15 cellular contexts compared by ENCODE assay signal in the genomic region with DNA sequence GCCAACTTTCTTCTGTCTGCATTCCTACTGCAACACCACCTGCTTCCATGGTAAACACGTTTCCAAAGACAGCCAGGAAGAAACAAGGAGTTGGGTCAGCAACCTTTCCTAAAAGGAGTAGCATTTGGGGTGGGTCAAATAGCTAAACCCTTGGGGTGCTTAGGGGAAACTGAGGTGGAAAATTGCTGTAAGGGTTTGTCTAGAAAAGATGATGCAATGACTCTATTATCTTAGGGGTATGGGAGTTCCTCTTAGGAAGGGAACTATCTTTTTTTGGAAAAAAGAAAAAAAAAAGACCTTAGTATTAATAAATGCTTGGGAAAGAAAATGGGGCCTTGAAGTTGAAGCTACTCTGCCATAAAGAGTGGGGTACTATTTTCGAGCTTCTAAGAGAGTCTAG.
"Had no signal": no experiment of that assay in that cellular context is flagged by ENCODE, and none has a peak within 500 bp of the region (broad histone marks: within the 10 kb centered on the region; RNA-seq: fewer than 3 reads in every experiment).

No MANE protein-coding gene starts in this region.

- H3K27me3 Mint-ChIP-seq: progenitor cell of endocrine pancreas had no signal

- H3K4me1 Mint-ChIP-seq: naive B cell had no signal

- H3K36me3 Mint-ChIP-seq: stimulated activated effector memory CD8-positive, alpha-beta T cell treated with anti-CD3 and anti-CD28 coated beads, Interleukin-12 subunit alpha, Interleukin-12 subunit beta, amount 100 ng/mL, for 72 hours had no signal

- H3K4me3 Mint-ChIP-seq: naive B cell; stimulated activated effector memory CD8-positive, alpha-beta T cell treated with anti-CD3 and anti-CD28 coated beads, Interleukin-12 subunit alpha, Interleukin-12 subunit beta, amount 100 ng/mL, for 72 hours had no signal

- H3K4me1 ChIP-seq: ascending aorta had no signal

- ATAC-seq: left colon; stimulated activated effector memory CD8-positive, alpha-beta T cell treated with anti-CD3 and anti-CD28 coated beads, Interleukin-12 subunit alpha, Interleukin-12 subunit beta, amount 100 ng/mL, for 72 hours had no signal

- H3K4me3 ChIP-seq: ascending aorta, smooth muscle cell, upper lobe of left lung had no signal

- H3K27me3 ChIP-seq: ascending aorta, upper lobe of left lung had no signal

- H3K27ac ChIP-seq: ascending aorta, upper lobe of left lung, WERI-Rb-1 had no signal

- DNase-seq: activated CD4-positive, alpha-beta T cell treated with anti-CD3 and anti-CD28 coated beads for 4 hours; head of caudate nucleus; left colon; naive B cell; nucleus accumbens; right cardiac atrium; substantia nigra; SW 1271; T1000; upper lobe of left lung; WERI-Rb-1 had no signal

- H3K27ac Mint-ChIP-seq: naive B cell, progenitor cell of endocrine pancreas had no signal

- H3K9me3 ChIP-seq: ascending aorta, upper lobe of left lung had no signal

- H3K36me3 ChIP-seq: ascending aorta, upper lobe of left lung, WERI-Rb-1 had no signal
